ENCODE assay signal across 8 cellular contexts in the genomic region with DNA sequence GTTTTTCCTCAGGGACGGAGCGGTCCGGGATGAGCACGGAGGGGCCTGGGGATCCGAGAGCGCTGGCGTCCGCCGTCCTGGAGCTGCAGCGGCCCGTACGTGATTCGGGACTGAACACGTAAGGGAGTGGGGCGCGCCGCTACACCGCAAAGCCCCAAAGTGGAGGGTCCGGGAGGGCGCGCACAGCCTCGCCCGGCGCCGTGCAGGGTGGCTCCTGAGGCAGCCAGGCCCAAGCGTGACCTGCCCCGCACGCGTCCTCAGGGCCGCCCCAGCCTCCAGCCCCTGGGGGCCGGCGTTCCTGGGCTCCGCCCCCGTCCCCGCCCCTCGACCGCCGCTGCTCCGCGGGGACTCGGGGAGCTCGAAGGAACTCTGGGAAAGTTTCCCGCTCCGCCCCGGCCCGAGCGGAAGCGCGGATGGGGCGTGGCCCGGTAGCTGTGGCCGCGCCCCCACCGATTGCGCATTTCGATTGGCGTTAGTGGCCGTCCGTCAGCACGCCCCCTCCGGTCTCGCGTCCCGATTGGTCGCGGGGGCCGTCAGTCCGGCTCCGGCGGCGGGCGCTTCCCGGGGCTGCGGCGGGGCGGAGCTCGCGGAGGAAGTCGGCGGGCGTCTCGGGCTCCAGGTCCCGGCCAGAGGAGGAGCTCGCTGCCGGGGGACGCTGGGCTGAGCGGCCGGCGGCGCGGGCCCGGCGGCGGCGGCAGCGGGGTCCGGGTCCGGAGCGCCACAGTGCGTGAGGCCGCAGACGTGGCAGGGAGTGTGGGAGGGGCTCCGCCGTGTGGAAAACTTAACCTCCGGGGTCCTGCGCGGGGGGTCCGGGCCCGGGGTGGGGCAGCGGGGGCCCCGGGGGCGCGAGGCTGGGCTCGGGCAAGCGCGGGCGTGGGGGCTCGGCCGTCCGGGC. TPM values are rescaled to one million over a fixed set of nuclear protein-coding genes. Genes with fewer than 3 reads are reported as not detected.
A peak's percentile ranks its signal among the peaks of the same experiment; 100 is the strongest.
DNase-seq lines count a peak whose midpoint lies in the region; ATAC-seq and TF ChIP-seq lines count a peak whose summit lies in the region.

A gene (minus strand): TSS at position 270 of the 895 bp plus-strand sequence. CDS start 539 bp downstream, outside the sequence.
A gene (plus strand): TSS at position 620 of the 895 bp plus-strand sequence. CDS start 103 bp downstream, at position 723.

- H3K27me3 ChIP-seq in esophagus (ENCODE audit: control insufficient read depth in 1 of 2, insufficient read depth in 2 of 2, low read length in 2 of 2) (no peaks in the 10 kb centered on the region), mucosa of stomach (ENCODE audit: control insufficient read depth, insufficient read depth, low read length) (peaks cover 12% of the 10 kb centered on the region)

- H3K9ac ChIP-seq in mucosa of stomach (ENCODE audit: low read length) = peak within 1 kb of the TSS; percentile 74

- H3K36me3 Mint-ChIP-seq in activated T-cell treated with anti-CD3 and anti-CD28 coated beads, Interleukin-2, amount 50 U/mL, for 24 hours (ENCODE audit: low read depth) = peaks cover 68% of the 10 kb centered on the region

- no peak for TF ChIP-seq RAD21 in Ishikawa (IDR thresholded peaks at IDR 0.05; ENCODE audit: low read depth)

- ATAC-seq in GM21619 (IDR thresholded peaks at IDR 0.05; ENCODE audit: unreplicated experiment) = peak; percentile 78

- H3K4me3 ChIP-seq in esophagus (ENCODE audit: low read depth in 1 of 2, low read length in 2 of 2) (peak within 1 kb of the TSS; percentile 90 to 100), mucosa of stomach (ENCODE audit: low read length) (peak within 1 kb of the TSS; percentile 51)

- peaks cover 0 to 5% of the 10 kb centered on the region in 2 donors for H3K36me3 ChIP-seq in esophagus (ENCODE audit: control insufficient read depth in 2 of 2, insufficient read depth in 2 of 2, low read length in 1 of 2)
- H3K36me3 ChIP-seq in mucosa of stomach (ENCODE audit: control insufficient read depth, insufficient read depth, low read length) = no peaks in the 10 kb centered on the region

- WGBS in esophagus, 2 donors = 0 to 1% methylated on average over 75 to 120 of the region's 120 CpGs

- peaks cover 6 to 16% of the 10 kb centered on the region in 2 donors for H3K4me1 ChIP-seq in esophagus (ENCODE audit: control insufficient read depth in 2 of 2, insufficient read depth in 2 of 2, low read length in 1 of 2)
- peaks cover 38% of the 10 kb centered on the region for H3K4me1 ChIP-seq in mucosa of stomach (ENCODE audit: control insufficient read depth, insufficient read depth, low read length)

- peak within 1 kb of the TSS; percentile 87 for H3K4me3 Mint-ChIP-seq in activated T-cell treated with anti-CD3 and anti-CD28 coated beads, Interleukin-2, amount 50 U/mL, for 24 hours

- no peaks in the 10 kb centered on the region for H3K27me3 Mint-ChIP-seq in activated T-cell treated with anti-CD3 and anti-CD28 coated beads, Interleukin-2, amount 50 U/mL, for 24 hours

- H3K9me3 ChIP-seq in esophagus (ENCODE audit: control insufficient read depth in 2 of 2, insufficient read depth in 1 of 2, low read depth in 1 of 2, low read length in 1 of 2) (no peaks in the 10 kb centered on the region), mucosa of stomach (ENCODE audit: control insufficient read depth, low read length) (no peaks in the 10 kb centered on the region)

- H3K9me3 Mint-ChIP-seq in activated T-cell treated with anti-CD3 and anti-CD28 coated beads, Interleukin-2, amount 50 U/mL, for 24 hours = no peaks in the 10 kb centered on the region

- no peak for TF ChIP-seq EP300 in Ishikawa (IDR thresholded peaks at IDR 0.05; ENCODE audit: borderline replicate concordance)

- H3K4me1 Mint-ChIP-seq in activated T-cell treated with anti-CD3 and anti-CD28 coated beads, Interleukin-2, amount 50 U/mL, for 24 hours (ENCODE audit: low read depth) = peaks cover 53% of the 10 kb centered on the region

- H3K27ac ChIP-seq in esophagus (ENCODE audit: low read depth in 2 of 2, low read length in 1 of 2) = peak within 1 kb of the TSS; percentile 87 to 92

- DNase-seq in DMS153 treated with DMSO at 0.1 percent for 48 hours (lab: John Stamatoyannopoulos, UW; ENCODE audit: unreplicated experiment) = peak; percentile 42
- DNase-seq in OCI-M2 (lab: John Stamatoyannopoulos, UW; ENCODE audit: unreplicated experiment) = peak; percentile 68
- peak; percentile 100 for DNase-seq in activated T-cell treated with anti-CD3 and anti-CD28 coated beads, Interleukin-2, amount 50 U/mL, for 24 hours
- peak; percentile 99 for DNase-seq in stimulated activated CD8-positive, alpha-beta memory T cell treated with anti-CD3 and anti-CD28 coated beads, Interleukin-4, amount 100 ng/mL, for 48 hours

- peak within 1 kb of the TSS; percentile 90 for H3K27ac Mint-ChIP-seq in activated T-cell treated with anti-CD3 and anti-CD28 coated beads, Interleukin-2, amount 50 U/mL, for 24 hours

TF ChIP-seq in Ishikawa, 13 proteins besides CTCF, POLR2A, EP300 and RAD21:
- TF ChIP-seq CREB1 (IDR thresholded peaks at IDR 0.05; ENCODE audit: low read depth) (no peak), ZBTB7A (IDR thresholded peaks at IDR 0.05; ENCODE audit: low read depth) (no peak; the same call in 1 of the 2 replicates), TCF12 (IDR thresholded peaks at IDR 0.05; ENCODE audit: low read depth) (no peak; the same call in none of the 2 replicates), YY1 (IDR thresholded peaks at IDR 0.05; ENCODE audit: low read depth) (peak; percentile 14; the same call in 1 of the 2 replicates), FOXM1 (IDR thresholded peaks at IDR 0.05; ENCODE audit: borderline replicate concordance, low read depth) (no peak), EGR1 (IDR thresholded peaks at IDR 0.05) (no peak; the same call in 1 of the 2 replicates), CEBPB (IDR thresholded peaks at IDR 0.05) (no peak), TEAD4 (IDR thresholded peaks at IDR 0.05) (0 out of 2 replicates have a peak, but pooled peaks have one; percentile 12), TAF1 (IDR thresholded peaks at IDR 0.05; ENCODE audit: low read depth) (peak; percentile 67; the same call in 1 of the 2 replicates)
- TF ChIP-seq, protein P1, sequence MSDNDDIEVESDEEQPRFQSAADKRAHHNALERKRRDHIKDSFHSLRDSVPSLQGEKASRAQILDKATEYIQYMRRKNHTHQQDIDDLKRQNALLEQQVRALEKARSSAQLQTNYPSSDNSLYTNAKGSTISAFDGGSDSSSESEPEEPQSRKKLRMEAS (IDR thresholded peaks at IDR 0.05) = peak; percentile 74
- TF ChIP-seq, protein P2, sequence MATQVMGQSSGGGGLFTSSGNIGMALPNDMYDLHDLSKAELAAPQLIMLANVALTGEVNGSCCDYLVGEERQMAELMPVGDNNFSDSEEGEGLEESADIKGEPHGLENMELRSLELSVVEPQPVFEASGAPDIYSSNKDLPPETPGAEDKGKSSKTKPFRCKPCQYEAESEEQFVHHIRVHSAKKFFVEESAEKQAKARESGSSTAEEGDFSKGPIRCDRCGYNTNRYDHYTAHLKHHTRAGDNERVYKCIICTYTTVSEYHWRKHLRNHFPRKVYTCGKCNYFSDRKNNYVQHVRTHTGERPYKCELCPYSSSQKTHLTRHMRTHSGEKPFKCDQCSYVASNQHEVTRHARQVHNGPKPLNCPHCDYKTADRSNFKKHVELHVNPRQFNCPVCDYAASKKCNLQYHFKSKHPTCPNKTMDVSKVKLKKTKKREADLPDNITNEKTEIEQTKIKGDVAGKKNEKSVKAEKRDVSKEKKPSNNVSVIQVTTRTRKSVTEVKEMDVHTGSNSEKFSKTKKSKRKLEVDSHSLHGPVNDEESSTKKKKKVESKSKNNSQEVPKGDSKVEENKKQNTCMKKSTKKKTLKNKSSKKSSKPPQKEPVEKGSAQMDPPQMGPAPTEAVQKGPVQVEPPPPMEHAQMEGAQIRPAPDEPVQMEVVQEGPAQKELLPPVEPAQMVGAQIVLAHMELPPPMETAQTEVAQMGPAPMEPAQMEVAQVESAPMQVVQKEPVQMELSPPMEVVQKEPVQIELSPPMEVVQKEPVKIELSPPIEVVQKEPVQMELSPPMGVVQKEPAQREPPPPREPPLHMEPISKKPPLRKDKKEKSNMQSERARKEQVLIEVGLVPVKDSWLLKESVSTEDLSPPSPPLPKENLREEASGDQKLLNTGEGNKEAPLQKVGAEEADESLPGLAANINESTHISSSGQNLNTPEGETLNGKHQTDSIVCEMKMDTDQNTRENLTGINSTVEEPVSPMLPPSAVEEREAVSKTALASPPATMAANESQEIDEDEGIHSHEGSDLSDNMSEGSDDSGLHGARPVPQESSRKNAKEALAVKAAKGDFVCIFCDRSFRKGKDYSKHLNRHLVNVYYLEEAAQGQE (IDR thresholded peaks at IDR 0.05; ENCODE audit: low read depth) = no peak

RNA-seq across cellular contexts. Expression of the first gene that starts in this region (rescaled TPM):
- polyA plus RNA-seq in esophagus = 1 to 10 TPM; 4.3 to 4.7 TPM

RNA-seq across cellular contexts. Expression of the second gene that starts in this region (rescaled TPM):
- 10 to 100 TPM; 25.4 to 34.4 TPM for polyA plus RNA-seq in esophagus

Comparison
In these comparisons a context has a peak if more than half of its experiments do, and no peak if none do; other contexts are left out.
1. Peak in every context shown above with its lines: DNase-seq, ATAC-seq, H3K4me3 ChIP-seq and H3K27ac ChIP-seq.
2. DNase-seq: peak in every context shown above with its lines; median percentile 100 in activated T-cell treated with anti-CD3 and anti-CD28 coated beads, Interleukin-2, amount 50 U/mL, for 24 hours; 99 in stimulated activated CD8-positive, alpha-beta memory T cell treated with anti-CD3 and anti-CD28 coated beads, Interleukin-4, amount 100 ng/mL, for 48 hours; 68 in OCI-M2; 42 in DMS153 treated with DMSO at 0.1 percent for 48 hours.